1 cellular context compared by ENCODE assay signal in the genomic region with DNA sequence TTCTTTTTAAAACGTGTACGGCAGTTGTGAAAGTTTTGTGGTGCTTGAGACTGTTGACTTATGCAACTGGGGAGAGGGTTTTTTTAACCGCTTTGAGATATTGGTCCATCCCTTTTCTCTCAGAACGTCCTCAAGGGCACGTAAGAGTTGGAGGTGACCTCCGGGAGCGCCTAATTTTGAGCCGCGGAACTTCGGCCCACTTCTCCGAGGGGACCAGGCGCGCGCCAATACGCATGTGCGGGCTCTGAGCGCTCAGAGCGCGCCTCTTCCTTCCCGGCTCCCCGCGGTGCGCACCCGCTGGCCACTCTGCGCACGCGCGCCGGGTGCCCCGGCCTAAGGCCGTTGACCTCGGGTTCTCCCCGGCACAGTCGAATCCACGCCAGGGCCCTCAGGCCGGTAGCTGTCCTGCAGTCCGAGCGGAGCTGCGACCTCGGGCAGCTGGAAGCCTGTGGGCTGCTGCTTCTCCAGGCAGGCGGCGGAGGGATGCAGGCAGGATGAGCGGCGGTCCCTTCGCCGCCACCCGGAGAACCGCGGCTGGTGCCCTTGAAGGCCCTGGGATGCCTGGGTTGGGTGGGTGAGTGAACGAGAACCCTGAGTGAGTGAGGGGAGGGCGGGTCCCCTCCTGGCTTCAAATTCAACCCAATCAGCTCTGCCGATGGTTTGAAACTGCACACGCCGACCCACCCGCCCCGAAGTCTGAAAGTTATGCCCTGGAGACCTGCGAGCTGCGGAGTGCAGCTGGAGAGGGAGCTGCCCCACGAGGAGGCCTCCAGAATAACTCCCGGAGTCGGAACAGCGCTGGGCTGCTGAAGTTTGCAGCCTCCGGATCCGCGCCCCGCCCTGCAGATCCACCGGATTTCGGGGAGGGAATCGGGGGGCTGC.
TF ChIP-seq lines count a peak whose summit lies in the region.

No MANE protein-coding gene starts in this region.

TF ChIP-seq in GM23338, 12 proteins besides CTCF, POLR2A, EP300 and RAD21 (continued from another document):
- TF ChIP-seq, protein P1, sequence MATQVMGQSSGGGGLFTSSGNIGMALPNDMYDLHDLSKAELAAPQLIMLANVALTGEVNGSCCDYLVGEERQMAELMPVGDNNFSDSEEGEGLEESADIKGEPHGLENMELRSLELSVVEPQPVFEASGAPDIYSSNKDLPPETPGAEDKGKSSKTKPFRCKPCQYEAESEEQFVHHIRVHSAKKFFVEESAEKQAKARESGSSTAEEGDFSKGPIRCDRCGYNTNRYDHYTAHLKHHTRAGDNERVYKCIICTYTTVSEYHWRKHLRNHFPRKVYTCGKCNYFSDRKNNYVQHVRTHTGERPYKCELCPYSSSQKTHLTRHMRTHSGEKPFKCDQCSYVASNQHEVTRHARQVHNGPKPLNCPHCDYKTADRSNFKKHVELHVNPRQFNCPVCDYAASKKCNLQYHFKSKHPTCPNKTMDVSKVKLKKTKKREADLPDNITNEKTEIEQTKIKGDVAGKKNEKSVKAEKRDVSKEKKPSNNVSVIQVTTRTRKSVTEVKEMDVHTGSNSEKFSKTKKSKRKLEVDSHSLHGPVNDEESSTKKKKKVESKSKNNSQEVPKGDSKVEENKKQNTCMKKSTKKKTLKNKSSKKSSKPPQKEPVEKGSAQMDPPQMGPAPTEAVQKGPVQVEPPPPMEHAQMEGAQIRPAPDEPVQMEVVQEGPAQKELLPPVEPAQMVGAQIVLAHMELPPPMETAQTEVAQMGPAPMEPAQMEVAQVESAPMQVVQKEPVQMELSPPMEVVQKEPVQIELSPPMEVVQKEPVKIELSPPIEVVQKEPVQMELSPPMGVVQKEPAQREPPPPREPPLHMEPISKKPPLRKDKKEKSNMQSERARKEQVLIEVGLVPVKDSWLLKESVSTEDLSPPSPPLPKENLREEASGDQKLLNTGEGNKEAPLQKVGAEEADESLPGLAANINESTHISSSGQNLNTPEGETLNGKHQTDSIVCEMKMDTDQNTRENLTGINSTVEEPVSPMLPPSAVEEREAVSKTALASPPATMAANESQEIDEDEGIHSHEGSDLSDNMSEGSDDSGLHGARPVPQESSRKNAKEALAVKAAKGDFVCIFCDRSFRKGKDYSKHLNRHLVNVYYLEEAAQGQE (IDR thresholded peaks at IDR 0.05; ENCODE audit: unreplicated experiment) = no peak
- TF ChIP-seq ZNF331 (CRISPR knock-in tag; IDR thresholded peaks at IDR 0.05; ENCODE audit: low read depth) = no peak
